Comparison of ENCODE assay signal across 40 cellular contexts in genomic region chrX:128052303-128052702, GRCh38. TPM values are rescaled to one million over a fixed set of nuclear protein-coding genes. Genes with fewer than 3 reads are reported as not detected.
"Had no signal": no experiment of that assay in that cellular context is flagged by ENCODE, and none has a peak within 500 bp of the region (broad histone marks: within the 10 kb centered on the region; RNA-seq: fewer than 3 reads in every experiment).

ACTRT1 (minus strand) TSS chrX:128052403; CDS start chrX:128052206, 197 bp downstream.

- DNase-seq: Karpas-422, Kasumi-1, MG63, MM.1S, MV-4-11, NCI-H1048, NCI-H1092, NCI-H1092 treated with DMSO at 0.1 percent for 48 hours, NCI-H1105, NCI-H1105 treated with DMSO at 0.1 percent for 48 hours, NCI-H1417, NCI-H1417 treated with DMSO at 0.1 percent for 48 hours, NCI-H1436, NCI-H1436 treated with DMSO at 0.1 percent for 48 hours, NCI-H146, NCI-H1694, NCI-H1694 treated with DMSO at 0.1 percent for 48 hours, NCI-H187, NCI-H187 treated with DMSO at 0.1 percent for 48 hours, NCI-H1930, NCI-H2029, NCI-H2029 treated with DMSO at 0.1 percent for 48 hours, NCI-H2081, NCI-H2081 treated with DMSO at 0.1 percent for 48 hours, NCI-H2107, NCI-H2171, NCI-H2171 treated with DMSO at 0.1 percent for 48 hours, NCI-H2227 treated with DMSO at 0.1 percent for 48 hours, NCI-H226, NCI-H345, NCI-H446, NCI-H446 treated with DMSO at 0.1 percent for 48 hours, NCI-H510A, NCI-H510A treated with DMSO at 0.1 percent for 48 hours, NCI-H524, NCI-H524 treated with DMSO at 0.1 percent for 48 hours had no signal

RNA-seq across cellular contexts. Expression of gene ACTRT1, which starts in this region (rescaled TPM):
- total RNA-seq: LHCN-M2, M059J, MCF 10A, NCI-H460 had no signal
